1 cellular context compared by ENCODE assay signal in the genomic region with DNA sequence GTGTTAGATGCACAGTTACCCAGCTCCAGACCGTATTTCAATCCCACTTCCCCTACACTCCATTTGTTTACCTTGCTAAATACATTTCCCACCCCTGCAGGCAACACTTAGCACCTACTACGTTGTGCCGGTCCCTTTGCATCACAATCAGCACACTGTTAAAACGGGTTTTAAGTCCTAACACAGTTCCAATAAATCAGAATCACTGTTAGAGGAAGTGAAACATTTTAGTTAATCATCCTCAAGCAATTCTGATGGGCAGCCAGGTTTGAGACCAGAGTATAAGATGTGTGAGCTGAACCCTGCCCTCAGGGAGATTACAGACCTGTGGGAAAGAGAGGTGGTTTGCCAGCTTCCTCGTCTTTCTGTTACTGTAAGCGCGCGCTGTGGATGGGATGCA.
A peak's percentile ranks its signal among the peaks of the same experiment; 100 is the strongest.
TF ChIP-seq lines count a peak whose summit lies in the region.

No MANE protein-coding gene starts in this region.

TF ChIP-seq in K562, 482 proteins besides CTCF, POLR2A, EP300 and RAD21:
- TF ChIP-seq ZNF316 (IDR thresholded peaks at IDR 0.05) (peak; percentile 65), TRIM28 (IDR thresholded peaks at IDR 0.05) (peak; percentile 61; the same call in 1 of the 2 replicates), KLF1 (tag; IDR thresholded peaks at IDR 0.05) (no peak)
